11 cellular contexts compared by ENCODE assay signal in the genomic region with DNA sequence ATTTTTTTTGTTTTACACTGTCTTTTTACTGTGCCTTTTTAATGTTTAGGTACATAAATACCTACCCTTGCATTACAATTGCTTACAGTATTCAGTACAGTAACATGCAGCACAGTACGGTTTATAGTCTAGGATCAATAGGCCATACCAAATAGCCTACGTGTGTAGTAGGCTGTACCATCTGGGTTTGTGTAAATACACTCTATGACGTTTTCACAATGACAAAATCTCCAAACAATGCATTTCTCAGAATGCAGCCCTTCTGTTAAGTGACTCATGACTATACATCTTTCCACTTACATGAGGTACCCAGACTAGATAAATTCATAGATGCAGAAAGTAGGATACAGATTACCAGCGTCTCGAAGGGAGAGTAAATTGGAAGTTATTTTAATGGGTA. TPM values are rescaled to one million over a fixed set of nuclear protein-coding genes. Genes with fewer than 3 reads are reported as not detected.
DNase-seq lines count a peak whose midpoint lies in the region; ATAC-seq, FAIRE-seq and TF ChIP-seq lines count a peak whose summit lies in the region.
"Not testable (repeated sequence)": the region's sequence is repeated elsewhere in the genome, so short reads cannot be mapped to it uniquely, and the experiment has no call there.
"Had no signal": no experiment of that assay in that cellular context is flagged by ENCODE, and none has a peak within 500 bp of the region (broad histone marks: within the 10 kb centered on the region; RNA-seq: fewer than 3 reads in every experiment).

No MANE protein-coding gene starts in this region.

- peak; percentile 43 to 61; a peak in 5 of 6 replicates for ATAC-seq in A549
- ATAC-seq in Panc1: not testable (repeated sequence)

- CTCF ChIA-PET in A549 (lab: Yijun Ruan, JAX): interaction anchor here (0.7 kb wide), 1 partner anchor 293 kb away, joined by 5 read pairs; no protein-coding TSS in a partner anchor
- CTCF ChIA-PET in Panc1 (lab: Charles Lee): not testable (repeated sequence)

- intact Hi-C loops in Panc1 (cut with micrococcal nuclease; ENCODE audit: unreplicated experiment): not testable (repeated sequence)

- H3K4me2 ChIP-seq in A549: 0 out of 3 replicates have a peak overlapping the region, but pooled peaks have one; percentile 7
- H3K4me2 ChIP-seq in astrocyte (ENCODE audit: low read length); fibroblast of lung (ENCODE audit: extremely low read depth, insufficient read depth, low read length): not testable (repeated sequence)

- not testable (repeated sequence) for H3K36me3 Mint-ChIP-seq in astrocyte (ENCODE audit: low read depth, unreplicated experiment)

- FAIRE-seq in A549 (lab: Jason Lieb, UNC) (peak; percentile 46), HTR-8/SVneo (lab: Jason Lieb, UNC) (peak; percentile 57), urothelium cell line (lab: Jason Lieb, UNC) (peak; percentile 73)
- not testable (repeated sequence) for FAIRE-seq in astrocyte (lab: Jason Lieb, UNC)

- 44% methylated on average over 5 of the region's 5 CpGs for WGBS in A549 (ENCODE audit: missing lambda C conversion rate)

- not testable (repeated sequence) for TF ChIP-seq POLR2A in A549 (IDR thresholded peaks at IDR 0.05; ENCODE audit: low read length)

- H3K9ac ChIP-seq in astrocyte (ENCODE audit: low read length); fibroblast of lung (ENCODE audit: insufficient read depth, low read length): not testable (repeated sequence)

- not testable (repeated sequence) for H4K20me1 ChIP-seq in astrocyte (ENCODE audit: insufficient read depth, low read length); fibroblast of lung (ENCODE audit: control insufficient read depth, extremely low read depth, insufficient read depth, low read length)

- TF ChIP-seq EP300 in A549 (IDR thresholded peaks at IDR 0.05): not testable (repeated sequence)

- H3K27ac Mint-ChIP-seq in astrocyte (ENCODE audit: unreplicated experiment): not testable (repeated sequence)

- not testable (repeated sequence) for H3K9me3 Mint-ChIP-seq in astrocyte (ENCODE audit: unreplicated experiment)

- not testable (repeated sequence) for H3K9me3 ChIP-seq in A549; Panc1 (ENCODE audit: control insufficient read depth, insufficient read depth, low read depth, low read length); astrocyte (ENCODE audit: insufficient read depth, low read depth, low read length); fibroblast of lung (ENCODE audit: control insufficient read depth, insufficient read depth, low read depth, low read length)

- H3K4me3 Mint-ChIP-seq in astrocyte (ENCODE audit: unreplicated experiment): not testable (repeated sequence)

- not testable (repeated sequence) for H3K27ac ChIP-seq in A549; Panc1 (ENCODE audit: low read length); astrocyte (ENCODE audit: low read depth, low read length); fibroblast of lung (ENCODE audit: insufficient read depth, low read length)

- not testable (repeated sequence) for TF ChIP-seq RAD21 in A549 (conservative IDR thresholded peaks at IDR 0.05 in 1 of 2, IDR thresholded peaks at IDR 0.05 in 1 of 2)

- H3K36me3 ChIP-seq in Panc1 (ENCODE audit: control insufficient read depth, insufficient read depth, low read length); astrocyte (ENCODE audit: insufficient read depth, low read length); fibroblast of lung (ENCODE audit: control insufficient read depth, insufficient read depth, low read length): not testable (repeated sequence)

- not testable (repeated sequence) for H2AFZ ChIP-seq in astrocyte (ENCODE audit: low read depth, low read length); fibroblast of lung (ENCODE audit: low read length)

- H3K27me3 Mint-ChIP-seq in astrocyte (ENCODE audit: low read depth, unreplicated experiment): not testable (repeated sequence)

- H3K4me1 Mint-ChIP-seq in astrocyte (ENCODE audit: low read depth, unreplicated experiment): not testable (repeated sequence)

- H3K4me3 ChIP-seq in A549; Panc1 (ENCODE audit: low read depth in 2 of 2, low read length in 2 of 2); astrocyte (ENCODE audit: insufficient read depth, low read depth, low read length); fibroblast of lung (replicated peaks in 1 of 4; ENCODE audit: control extremely low read depth in 1 of 4, insufficient read depth in 1 of 4, low read depth in 3 of 4, low read length in 4 of 4): not testable (repeated sequence)

- DNase-seq in A549 (ENCODE audit: low read depth in 1 of 2, low spot score in 1 of 2) (peak in 1 of 2 experiments; percentile 25), ELR (ENCODE audit: low read depth) (peak; percentile 81), Panc1 (ENCODE audit: low read depth, low spot score) (peak; percentile 8), astrocyte (ENCODE audit: low read depth) (peak; percentile 2), fibroblast of lung (ENCODE audit: low read depth in 2 of 2) (peak; percentile 8 to 20), iris pigment epithelial cell (ENCODE audit: low read depth) (peak; percentile 45)
- not testable (repeated sequence) for DNase-seq in HTR-8/SVneo (ENCODE audit: insufficient read length, low spot score); urothelium cell line (ENCODE audit: low spot score)

- BruUV-seq in Panc1 (replicated peaks; lab: Mats Ljungman, UMichigan): not testable (repeated sequence)

- not testable (repeated sequence) for H3K4me1 ChIP-seq in A549; Panc1 (ENCODE audit: control insufficient read depth, insufficient read depth, low read length); astrocyte (ENCODE audit: insufficient read depth, low read length); fibroblast of lung (ENCODE audit: control insufficient read depth, extremely low read depth, insufficient read depth, low read length)

- H3K27me3 ChIP-seq in Panc1 (ENCODE audit: control insufficient read depth, insufficient read depth, low read length); astrocyte (ENCODE audit: insufficient read depth, low read length); fibroblast of lung (ENCODE audit: control insufficient read depth, insufficient read depth, low read length): not testable (repeated sequence)

- in situ Hi-C loops in Panc1 (cut with HindIII; ENCODE audit: low pct_unique_long_range_greater_than_20kb, low sequenced_read_pairs): not testable (repeated sequence)

- POLR2A ChIA-PET in A549 (lab: Yijun Ruan, JAX); Panc1 (lab: Charles Lee): not testable (repeated sequence)

- not testable (repeated sequence) for TF ChIP-seq CTCF in A549 (IDR thresholded peaks at IDR 0.05); Panc1 (IDR thresholded peaks at IDR 0.05); astrocyte (IDR thresholded peaks at IDR 0.05; ENCODE audit: insufficient read depth, low read depth, low read length); fibroblast of lung (conservative IDR thresholded peaks at IDR 0.05 in 1 of 2, IDR thresholded peaks at IDR 0.05 in 1 of 2; ENCODE audit: low read depth in 1 of 2, low read length in 2 of 2)

- H3K79me2 ChIP-seq in astrocyte (ENCODE audit: insufficient read depth, low read length); fibroblast of lung (ENCODE audit: control insufficient read depth, insufficient read depth, low read length): not testable (repeated sequence)

TF ChIP-seq in A549, 52 proteins besides CTCF, POLR2A, EP300 and RAD21:
- TF ChIP-seq FOSL2 (IDR thresholded peaks at IDR 0.05): not testable (repeated sequence)
- 0 out of 2 replicates have a peak, but pooled peaks have one; percentile 37 for TF ChIP-seq FOSL2 (CRISPR knock-in tag; IDR thresholded peaks at IDR 0.05)

RNA-seq across cellular contexts. Expression of gene TBX20, which starts 26.5 kb away (rescaled TPM):
- 1.6 and 2.3 TPM in 2 replicates for polyA plus RNA-seq in A549 (2011; rRNA removed)
- 0.62 and 0.91 TPM in 2 replicates for polyA plus RNA-seq in A549 (2012; cell fraction: cytosol; rRNA removed)
- polyA plus RNA-seq in A549 (2012; cell fraction: nucleus; rRNA removed): 0.90 and 1.5 TPM in 2 replicates
- 1.3 to 1.6 TPM (median 1.5 TPM) in 3 replicates for polyA plus RNA-seq in A549 (2017; fragmentation: RNase III; extraction: RNeasy Plus Mini Kit Qiagen cat#74134 plus additional on column Dnase treatment)
- 13.4 and 16.7 TPM in 2 replicates for polyA minus RNA-seq in A549 (2011; rRNA and poly(A)+ RNA removed)
- total RNA-seq in Panc1 (2021; ENCODE audit: unreplicated experiment): not detected
- not detected for polyA plus RNA-seq in Panc1 (2012; ENCODE audit: insufficient read length)
- total RNA-seq in astrocyte: 1.1 and 1.3 TPM in 2 replicates
- total RNA-seq in fibroblast of lung: not detected in 2 replicates
- polyA plus RNA-seq in fibroblast of lung: 0.05 and 0.07 TPM in 2 replicates
- 0.09 TPM in 1 of 2 replicates, not detected in the other for polyA plus RNA-seq in fibroblast of lung (2012)
- polyA minus RNA-seq in fibroblast of lung (ENCODE audit: low replicate concordance): not detected in 2 replicates
- total RNA-seq: CD8-positive, alpha-beta T cell; HFFc6 had no signal
- polyA plus RNA-seq: AG04450 had no signal
